23 cellular contexts compared by ENCODE assay signal in genomic region chr6:38173909-38174308, GRCh38.
"Had no signal": no experiment of that assay in that cellular context is flagged by ENCODE, and none has a peak within 500 bp of the region (broad histone marks: within the 10 kb centered on the region; RNA-seq: fewer than 3 reads in every experiment).

No MANE protein-coding gene starts in this region.

- H3K4me1 Mint-ChIP-seq: activated naive CD8-positive, alpha-beta T cell treated with anti-CD3 and anti-CD28 coated beads, Interleukin-2, amount 50 U/mL, for 24 hours had no signal

- DNase-seq: activated CD8-positive, alpha-beta memory T cell treated with anti-CD3 and anti-CD28 coated beads, Interleukin-2, amount 50 U/mL, for 48 hours; activated CD8-positive, alpha-beta T cell treated with anti-CD3 and anti-CD28 coated beads, Interleukin-2, amount 10 ng/mL, durations not matched to agents 7 days and 5 days; activated naive CD8-positive, alpha-beta T cell treated with anti-CD3 and anti-CD28 coated beads, Interleukin-2, amount 50 U/mL, for 24 hours; activated T-cell treated with anti-CD3 and anti-CD28 coated beads, Interleukin-2, amount 50 U/mL, for 1 hour; amniotic stem cell; body of pancreas; IMR-90; KBM-7; MG63; NCI-H1105; NCI-H1436; NCI-H187; NCI-H2081; NCI-H446; NCI-H524; SHP77; SW 1271 had no signal

- H3K27me3 ChIP-seq: ascending aorta, body of pancreas, cardiac muscle cell, MG63, SJSA1 had no signal

- H3K4me1 ChIP-seq: ascending aorta, SJSA1 had no signal

- H3K4me3 Mint-ChIP-seq: activated CD8-positive, alpha-beta T cell treated with anti-CD3 and anti-CD28 coated beads, Interleukin-2, amount 10 ng/mL, durations not matched to agents 7 days and 5 days; activated naive CD8-positive, alpha-beta T cell treated with anti-CD3 and anti-CD28 coated beads, Interleukin-2, amount 50 U/mL, for 24 hours had no signal

- H3K36me3 ChIP-seq: cardiac muscle cell, MG63, SJSA1 had no signal

- H3K27ac Mint-ChIP-seq: activated CD8-positive, alpha-beta T cell treated with anti-CD3 and anti-CD28 coated beads, Interleukin-2, amount 10 ng/mL, durations not matched to agents 7 days and 5 days; activated naive CD8-positive, alpha-beta T cell treated with anti-CD3 and anti-CD28 coated beads, Interleukin-2, amount 50 U/mL, for 24 hours had no signal

- H3K36me3 Mint-ChIP-seq: activated naive CD4-positive, alpha-beta T cell treated with anti-CD3 and anti-CD28 coated beads, Interleukin-2, amount 50 U/mL, for 72 hours had no signal

- H3K9me3 Mint-ChIP-seq: activated naive CD4-positive, alpha-beta T cell treated with anti-CD3 and anti-CD28 coated beads, Interleukin-2, amount 50 U/mL, for 72 hours; activated naive CD8-positive, alpha-beta T cell treated with anti-CD3 and anti-CD28 coated beads, Interleukin-2, amount 50 U/mL, for 24 hours had no signal

- H3K27ac ChIP-seq: ascending aorta, body of pancreas, cardiac muscle cell, SJSA1 had no signal

- ATAC-seq: activated CD4-positive, CD25-positive, alpha-beta regulatory T cell treated with anti-CD3 and anti-CD28 coated beads, Interleukin-2, amount 50 U/mL, for 24 hours; activated CD8-positive, alpha-beta T cell treated with anti-CD3 and anti-CD28 coated beads, Interleukin-2, amount 10 ng/mL, durations not matched to agents 7 days and 5 days; activated naive CD4-positive, alpha-beta T cell treated with anti-CD3 and anti-CD28 coated beads, Interleukin-2, amount 50 U/mL, for 72 hours; activated naive CD8-positive, alpha-beta T cell treated with anti-CD3 and anti-CD28 coated beads, Interleukin-2, amount 50 U/mL, for 24 hours; body of pancreas; SK-N-SH treated with all-trans-retinoic acid at 6 μM for 48 hours had no signal

- H3K4me3 ChIP-seq: ascending aorta, body of pancreas, cardiac muscle cell, MG63, SJSA1 had no signal

- H3K27me3 Mint-ChIP-seq: activated naive CD8-positive, alpha-beta T cell treated with anti-CD3 and anti-CD28 coated beads, Interleukin-2, amount 50 U/mL, for 24 hours had no signal

- H3K9me3 ChIP-seq: ascending aorta, body of pancreas, MG63, SJSA1 had no signal
